In the genomic region with DNA sequence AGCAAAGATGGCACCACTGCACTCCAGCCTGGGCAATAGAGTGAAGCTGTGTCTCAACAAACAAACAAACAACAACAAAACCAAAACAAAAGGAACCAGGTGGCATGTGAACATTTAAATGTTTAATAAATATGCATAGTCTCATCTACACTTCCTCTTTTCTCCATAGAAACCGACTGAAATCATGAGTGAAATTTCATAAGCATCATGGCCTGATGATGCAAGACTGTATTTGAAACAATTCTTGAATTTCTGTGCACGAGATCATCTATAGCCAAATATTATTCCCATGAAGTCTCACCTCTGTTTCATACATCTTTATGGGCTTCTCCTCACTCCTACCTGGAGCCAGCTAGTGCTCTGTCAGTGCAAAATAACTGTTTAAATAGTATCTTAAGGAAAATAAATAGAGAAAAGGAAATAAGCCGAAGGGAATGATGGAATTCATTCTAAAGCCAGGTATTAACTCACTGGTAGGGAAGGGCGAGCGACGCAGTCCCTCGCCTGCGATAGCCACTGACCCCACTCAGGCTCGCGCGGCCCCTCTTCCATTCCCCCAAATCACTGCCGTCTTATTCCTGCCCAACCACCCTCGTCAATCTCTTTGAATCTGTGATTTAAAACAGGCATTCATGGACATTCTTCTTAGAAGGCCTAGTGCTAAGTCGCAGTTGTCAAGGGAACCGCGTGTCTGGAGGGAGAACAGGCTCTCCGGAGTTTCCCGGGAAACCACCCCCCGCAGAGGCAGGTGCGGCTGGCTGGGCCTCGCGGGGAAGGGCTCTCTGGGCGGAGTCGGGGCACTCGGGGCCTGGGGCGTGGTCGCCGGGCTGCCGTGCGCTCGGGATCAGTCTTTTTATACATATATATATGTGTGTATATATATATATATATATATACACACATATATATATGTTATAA, we compare ENCODE assay signal across 1 cellular context.
TF ChIP-seq lines count a peak whose summit lies in the region.

No MANE protein-coding gene starts in this region.

TF ChIP-seq in GM23338, 12 proteins besides CTCF, POLR2A, EP300 and RAD21 (continued from another document):
- TF ChIP-seq, protein P1, sequence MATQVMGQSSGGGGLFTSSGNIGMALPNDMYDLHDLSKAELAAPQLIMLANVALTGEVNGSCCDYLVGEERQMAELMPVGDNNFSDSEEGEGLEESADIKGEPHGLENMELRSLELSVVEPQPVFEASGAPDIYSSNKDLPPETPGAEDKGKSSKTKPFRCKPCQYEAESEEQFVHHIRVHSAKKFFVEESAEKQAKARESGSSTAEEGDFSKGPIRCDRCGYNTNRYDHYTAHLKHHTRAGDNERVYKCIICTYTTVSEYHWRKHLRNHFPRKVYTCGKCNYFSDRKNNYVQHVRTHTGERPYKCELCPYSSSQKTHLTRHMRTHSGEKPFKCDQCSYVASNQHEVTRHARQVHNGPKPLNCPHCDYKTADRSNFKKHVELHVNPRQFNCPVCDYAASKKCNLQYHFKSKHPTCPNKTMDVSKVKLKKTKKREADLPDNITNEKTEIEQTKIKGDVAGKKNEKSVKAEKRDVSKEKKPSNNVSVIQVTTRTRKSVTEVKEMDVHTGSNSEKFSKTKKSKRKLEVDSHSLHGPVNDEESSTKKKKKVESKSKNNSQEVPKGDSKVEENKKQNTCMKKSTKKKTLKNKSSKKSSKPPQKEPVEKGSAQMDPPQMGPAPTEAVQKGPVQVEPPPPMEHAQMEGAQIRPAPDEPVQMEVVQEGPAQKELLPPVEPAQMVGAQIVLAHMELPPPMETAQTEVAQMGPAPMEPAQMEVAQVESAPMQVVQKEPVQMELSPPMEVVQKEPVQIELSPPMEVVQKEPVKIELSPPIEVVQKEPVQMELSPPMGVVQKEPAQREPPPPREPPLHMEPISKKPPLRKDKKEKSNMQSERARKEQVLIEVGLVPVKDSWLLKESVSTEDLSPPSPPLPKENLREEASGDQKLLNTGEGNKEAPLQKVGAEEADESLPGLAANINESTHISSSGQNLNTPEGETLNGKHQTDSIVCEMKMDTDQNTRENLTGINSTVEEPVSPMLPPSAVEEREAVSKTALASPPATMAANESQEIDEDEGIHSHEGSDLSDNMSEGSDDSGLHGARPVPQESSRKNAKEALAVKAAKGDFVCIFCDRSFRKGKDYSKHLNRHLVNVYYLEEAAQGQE (IDR thresholded peaks at IDR 0.05; ENCODE audit: unreplicated experiment) = no peak
- no peak for TF ChIP-seq POLR2AphosphoS5 (IDR thresholded peaks at IDR 0.05; ENCODE audit: low read depth)
- TF ChIP-seq EZH2 (IDR thresholded peaks at IDR 0.05; ENCODE audit: low read depth, unreplicated experiment) = no peak
- TF ChIP-seq JUNB (IDR thresholded peaks at IDR 0.05; ENCODE audit: unreplicated experiment) = no peak
- no peak for TF ChIP-seq ZNF114 (CRISPR knock-in tag; IDR thresholded peaks at IDR 0.05)
- TF ChIP-seq NANOG (IDR thresholded peaks at IDR 0.05; ENCODE audit: borderline replicate concordance) = no peak
- no peak for TF ChIP-seq CREB1 (CRISPR knock-in tag; IDR thresholded peaks at IDR 0.05; ENCODE audit: low read depth)
- TF ChIP-seq, protein P2, sequence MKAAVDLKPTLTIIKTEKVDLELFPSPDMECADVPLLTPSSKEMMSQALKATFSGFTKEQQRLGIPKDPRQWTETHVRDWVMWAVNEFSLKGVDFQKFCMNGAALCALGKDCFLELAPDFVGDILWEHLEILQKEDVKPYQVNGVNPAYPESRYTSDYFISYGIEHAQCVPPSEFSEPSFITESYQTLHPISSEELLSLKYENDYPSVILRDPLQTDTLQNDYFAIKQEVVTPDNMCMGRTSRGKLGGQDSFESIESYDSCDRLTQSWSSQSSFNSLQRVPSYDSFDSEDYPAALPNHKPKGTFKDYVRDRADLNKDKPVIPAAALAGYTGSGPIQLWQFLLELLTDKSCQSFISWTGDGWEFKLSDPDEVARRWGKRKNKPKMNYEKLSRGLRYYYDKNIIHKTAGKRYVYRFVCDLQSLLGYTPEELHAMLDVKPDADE (IDR thresholded peaks at IDR 0.05) = no peak
